In genomic region chr7:87147500-87147899, GRCh38 we compare ENCODE assay signal across 17 cellular contexts. TPM values are rescaled to one million over a fixed set of nuclear protein-coding genes. Genes with fewer than 3 reads are reported as not detected.
DNase-seq lines count a peak whose midpoint lies in the region; ATAC-seq, FAIRE-seq and TF ChIP-seq lines count a peak whose summit lies in the region.
"Had no signal": no experiment of that assay in that cellular context is flagged by ENCODE, and none has a peak within 500 bp of the region (broad histone marks: within the 10 kb centered on the region; RNA-seq: fewer than 3 reads in every experiment).

No MANE protein-coding gene starts in this region.

- H3K79me2 ChIP-seq in K562 (ENCODE audit: control insufficient read depth, insufficient read depth, low read length), result peaks cover 11% of the 10 kb centered on the region; the same call in 2 of the 3 replicates

- peak; percentile 81 for DNase-seq in DMS 273 treated with DMSO at 0.1 percent for 48 hours (lab: John Stamatoyannopoulos, UW)
- peak; percentile 20 for DNase-seq in NB4 (ENCODE audit: low read depth)
- no peak for DNase-seq in K562 (ENCODE audit: extremely low read depth in 1 of 4, low spot score in 3 of 4)
- DNase-seq in nephron progenitor cell, result no peak
- no peak for DNase-seq in MG63
- DNase-seq in T-helper 9 cell, result no peak
- DNase-seq in dermis blood vessel endothelial cell, result no peak
- no peak for DNase-seq in middle frontal gyrus (ENCODE audit: extremely low spot score, low spot score)
- DNase-seq: DMS79, HFFc6, NCI-H1092 treated with DMSO at 0.1 percent for 48 hours, NCI-H146, NCI-H2029 treated with DMSO at 0.1 percent for 48 hours, NCI-H510A had no signal

- H3K27me3 Mint-ChIP-seq in nephron progenitor cell (ENCODE audit: low read depth, poor library complexity), result no peaks in the 10 kb centered on the region

- POLR2A ChIA-PET in K562 (lab: Yijun Ruan, JAX), result interaction anchor here (0.7 to 1.4 kb wide), 4 partner anchors 90 to 231 kb away, joined by 3 to 4 read pairs (median 4); no protein-coding TSS in a partner anchor

- peak overlapping the region; percentile 29 for H3K27ac Mint-ChIP-seq in nephron progenitor cell
- H3K27ac Mint-ChIP-seq: CD8-positive, alpha-beta T cell; HFFc6 had no signal

- no peaks in the 10 kb centered on the region for H3K27me3 ChIP-seq in K562 (ENCODE audit: control insufficient read depth in 2 of 2, insufficient read depth in 2 of 2, low read length in 2 of 2)
- no peaks in the 10 kb centered on the region for H3K27me3 ChIP-seq in MG63
- H3K27me3 ChIP-seq: BLaER1 had no signal

- peak in 1 of 2 experiments; percentile 7; a peak in 1 of 4 replicates for TF ChIP-seq RAD21 in K562 (CRISPR knock-in tag; conservative IDR thresholded peaks at IDR 0.05 in 1 of 2, IDR thresholded peaks at IDR 0.05 in 1 of 2)

- no peak for FAIRE-seq in K562 (lab: Jason Lieb, UNC)

- H3K36me3 ChIP-seq in K562 (ENCODE audit: control insufficient read depth, insufficient read depth, low read length) (no peaks in the 10 kb centered on the region), MG63 (no peaks in the 10 kb centered on the region)
- H3K36me3 ChIP-seq: BLaER1 had no signal

- peak overlapping the region; percentile 69 for H2AFZ ChIP-seq in K562 (ENCODE audit: low read depth, low read length)

- no peaks in the 10 kb centered on the region for H3K9me1 ChIP-seq in K562 (ENCODE audit: control insufficient read depth, insufficient read depth, low read length)

- H4K20me1 ChIP-seq in K562 (replicated peaks; ENCODE audit: control insufficient read depth, insufficient read depth, low read length), result no peaks in the 10 kb centered on the region
- H4K20me1 ChIP-seq: BLaER1 had no signal

- no peak overlapping the region for H3K27ac ChIP-seq in K562 (ENCODE audit: extremely low read depth, low read depth, low read length)
- H3K27ac ChIP-seq: BLaER1, KMS-11 had no signal

- no peaks in the 10 kb centered on the region for H3K36me3 Mint-ChIP-seq in nephron progenitor cell (ENCODE audit: low read depth)

- H3K4me3 Mint-ChIP-seq in nephron progenitor cell, result no peak overlapping the region
- H3K4me3 Mint-ChIP-seq: CD8-positive, alpha-beta T cell; HFFc6 had no signal

- H3K4me1 ChIP-seq in K562 (replicated peaks in 1 of 2; ENCODE audit: control insufficient read depth in 2 of 2, insufficient read depth in 2 of 2, low read length in 2 of 2), result peaks cover 7 to 19% of the 10 kb centered on the region in 2 experiments; a peak in 4 of 5 replicates

- no peak for ATAC-seq in K562
- ATAC-seq: CD8-positive, alpha-beta T cell had no signal

- no peak for TF ChIP-seq EP300 in K562 (IDR thresholded peaks at IDR 0.05; ENCODE audit: low read length)

- no TSS peak for BruUV-seq in K562 (replicated peaks; lab: Mats Ljungman, UMichigan)

- H3K9me3 Mint-ChIP-seq in nephron progenitor cell, result no peaks in the 10 kb centered on the region
- H3K9me3 Mint-ChIP-seq: CD8-positive, alpha-beta T cell; HFFc6 had no signal

- 84% methylated on average over 7 of the region's 7 CpGs for WGBS in K562 (ENCODE audit: insufficient coverage, low coverage, missing lambda C conversion rate)

- H3K9ac ChIP-seq in K562 (ENCODE audit: insufficient read depth in 1 of 2, low read depth in 2 of 2, low read length in 2 of 2), result no peak overlapping the region
- H3K9ac ChIP-seq: BLaER1, KMS-11 had no signal

- no peak overlapping the region for H3K4me2 ChIP-seq in K562 (ENCODE audit: insufficient read depth, low read length)
- H3K4me2 ChIP-seq: BLaER1, KMS-11 had no signal

- TF ChIP-seq CTCF in NB4 (IDR thresholded peaks at IDR 0.05; ENCODE audit: low read depth, low read length), result no peak
- TF ChIP-seq CTCF in K562 (IDR thresholded peaks at IDR 0.05 in 2 of 3, conservative IDR thresholded peaks at IDR 0.05 in 1 of 3; ENCODE audit: insufficient read depth in 2 of 3, low read depth in 1 of 3, low read length in 3 of 3), result no peak
- TF ChIP-seq CTCF in nephron progenitor cell (IDR thresholded peaks at IDR 0.05), result no peak

- in situ Hi-C loops in K562 (cut with MboI), result no loop called here

- TF ChIP-seq POLR2A in NB4 (IDR thresholded peaks at IDR 0.05; ENCODE audit: extremely low read depth, insufficient read length) (no peak), K562 (conservative IDR thresholded peaks at IDR 0.05) (no peak)

- peaks cover 27% of the 10 kb centered on the region for H3K4me1 Mint-ChIP-seq in nephron progenitor cell

- peaks cover 2% of the 10 kb centered on the region; the same call in 1 of the 2 replicates for H3K9me3 ChIP-seq in K562 (replicated peaks; ENCODE audit: control insufficient read depth, insufficient read depth, low read depth, low read length)
- no peaks in the 10 kb centered on the region for H3K9me3 ChIP-seq in MG63
- H3K9me3 ChIP-seq: BLaER1 had no signal

- intact Hi-C loops in K562 (cut with micrococcal nuclease), result no loop called here

- H3K4me3 ChIP-seq in NB4 (ENCODE audit: low read depth, low read length) (no peak overlapping the region), K562 (no peak overlapping the region), MG63 (no peak overlapping the region)
- H3K4me3 ChIP-seq: BLaER1 had no signal

- CTCF ChIA-PET in K562 (lab: Yijun Ruan, JAX; ENCODE audit: low intra/inter-chr PET ratio), result interaction anchor here (1.0 to 3.5 kb wide), 6 partner anchors 87 to 233 kb away, joined by 3 to 52 read pairs (median 17); partner anchors contain the start of gene ELAPOR2

TF ChIP-seq in K562, 482 proteins besides CTCF, POLR2A, EP300 and RAD21:
- TF ChIP-seq SPI1 (IDR thresholded peaks at IDR 0.05; ENCODE audit: borderline replicate concordance, low read depth, low read length) (peak; percentile 68; the same call in 1 of the 2 replicates), PKNOX1 (IDR thresholded peaks at IDR 0.05) (0 out of 2 replicates have a peak, but pooled peaks have one; percentile 17), EHMT2 (IDR thresholded peaks at IDR 0.05) (no peak; the same call in 1 of the 2 replicates)

RNA-seq across cellular contexts. Expression of gene DMTF1, which starts 4.8 kb away (rescaled TPM):
- total RNA-seq in K562 (2011; cell fraction: chromatin; rRNA removed; ENCODE audit: low replicate concordance), result 246 and 960 TPM in 2 replicates
- 112 and 178 TPM in 2 replicates for total RNA-seq in K562 (2011; cell fraction: nucleolus; rRNA removed)
- total RNA-seq in K562 (2011; cell fraction: nucleoplasm; rRNA removed), result 283 and 397 TPM in 2 replicates
- total RNA-seq in K562 (2014; rRNA removed) (56.4 and 56.7 TPM in 2 replicates), K562 (2014; rRNA removed; fragmentation: Illumina TruSeq; extraction: Trizol) (89.4 and 95.7 TPM in 2 replicates), K562 (2015; rRNA removed; fragmentation: Illumina TruSeq; extraction: Trizol) (72.5 and 90.5 TPM in 2 replicates), K562 (2021) (62.5 and 64.3 TPM in 2 replicates), dermis blood vessel endothelial cell (44.4 and 72.0 TPM in 2 replicates)
- polyA plus RNA-seq in K562 (2011; rRNA removed) (205 and 208 TPM in 2 replicates), K562 (2014; fragmentation: Illumina TruSeq; extraction: Trizol) (92.7 and 98.5 TPM in 2 replicates), K562 (2014; fragmentation: Nextera tagmentation; extraction: Ambion mirVana) (10 to 100 TPM; 25.7 to 52.4 TPM), K562 (2014; rRNA removed) (71.4 and 74.7 TPM in 2 replicates)
- 52.2 and 63.2 TPM in 2 replicates for polyA plus RNA-seq in K562 (2011; cell fraction: cytosol; rRNA removed)
- 617 and 696 TPM in 2 replicates for polyA plus RNA-seq in K562 (2011; cell fraction: nucleus; rRNA removed)
- polyA plus RNA-seq in K562 (2012), result 45.0 and 77.9 TPM in 2 replicates
- 313 and 334 TPM in 2 replicates for polyA minus RNA-seq in K562 (2011; rRNA and poly(A)+ RNA removed)
- 36.5 and 39.3 TPM in 2 replicates for polyA minus RNA-seq in K562 (2011; cell fraction: cytosol; rRNA and poly(A)+ RNA removed)
- 358 and 510 TPM in 2 replicates for polyA minus RNA-seq in K562 (2011; cell fraction: nucleus; rRNA and poly(A)+ RNA removed)
- total RNA-seq in MG63 (2014; rRNA removed; shearing (Covaris generic); ENCODE audit: low replicate concordance), result 11.2 and 18.6 TPM in 2 replicates

Comparison
In these comparisons a context has a peak if more than half of its experiments do, and no peak if none do; other contexts are left out.
1. DNase-seq: peak in DMS 273 treated with DMSO at 0.1 percent for 48 hours (single experiment) and NB4 (single experiment); none in K562 (0 of 4), nephron progenitor cell (single experiment), MG63 (single experiment), T-helper 9 cell (single experiment), dermis blood vessel endothelial cell (single experiment) and middle frontal gyrus (single experiment).